15 cellular contexts compared by ENCODE assay signal in the genomic region with DNA sequence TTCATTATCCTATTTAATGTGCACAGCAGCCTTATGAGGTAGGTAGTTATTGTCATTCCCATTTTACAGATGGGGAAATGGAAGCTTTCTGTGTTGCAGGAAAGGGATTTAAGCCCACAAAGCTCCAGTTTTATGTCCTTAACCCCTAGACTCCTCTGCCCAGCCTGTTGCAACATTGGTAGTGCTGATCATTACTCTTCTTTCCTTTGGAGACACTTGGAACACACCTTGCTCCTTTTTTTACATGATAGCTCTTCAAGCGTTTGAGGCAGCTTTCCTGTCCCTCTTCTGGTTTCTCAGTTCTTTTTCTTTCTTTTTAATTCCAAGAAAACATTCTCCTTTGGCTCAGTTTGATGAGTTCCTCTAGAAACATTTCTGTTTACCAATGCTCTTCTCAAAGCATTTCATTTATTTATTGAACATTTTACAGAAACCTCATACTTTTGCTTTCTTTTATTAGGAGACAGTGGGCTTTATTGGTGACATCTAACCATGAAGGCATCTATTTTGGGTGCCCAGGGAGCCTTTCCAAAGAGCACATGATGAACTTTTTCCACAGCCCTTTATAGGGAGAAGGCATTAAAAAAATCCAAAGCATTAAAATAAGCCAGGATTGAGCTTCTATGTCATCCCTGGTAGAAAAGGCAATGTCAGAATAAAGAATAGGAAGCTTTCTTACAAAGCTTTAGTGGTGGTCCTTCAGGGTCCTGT.
"Had no signal": no experiment of that assay in that cellular context is flagged by ENCODE, and none has a peak within 500 bp of the region (broad histone marks: within the 10 kb centered on the region; RNA-seq: fewer than 3 reads in every experiment).

No MANE protein-coding gene starts in this region.

- DNase-seq: activated CD4-positive, alpha-beta T cell treated with anti-CD3 and anti-CD28 coated beads, Interleukin-2, amount 50 U/mL, for 4 hours; activated CD8-positive, alpha-beta memory T cell treated with anti-CD3 and anti-CD28 coated beads, Interleukin-2, amount 10 ng/mL, durations not matched to agents 7 days and 5 days; activated effector memory CD4-positive, alpha-beta T cell treated with Interleukin-2 at 50 U/mL for 16 hours; activated T-cell treated with anti-CD3 and anti-CD28 coated beads, Interleukin-2, amount 50 U/mL, for 24 hours; amniotic stem cell; brain microvascular endothelial cell; cerebellar nuclear complex; dermis blood vessel endothelial cell; glutamatergic neuron; kidney; small intestine; thyroid gland had no signal

- H3K9me3 ChIP-seq: right atrium auricular region, thyroid gland had no signal

- H3K27ac ChIP-seq: brain microvascular endothelial cell, right atrium auricular region, thyroid gland had no signal

- ATAC-seq: activated CD4-positive, CD25-positive, alpha-beta regulatory T cell treated with anti-CD3 and anti-CD28 coated beads, Interleukin-2, amount 50 U/mL, for 24 hours; activated CD8-positive, alpha-beta memory T cell treated with anti-CD3 and anti-CD28 coated beads, Interleukin-2, amount 10 ng/mL, durations not matched to agents 7 days and 5 days; activated naive CD4-positive, alpha-beta T cell treated with anti-CD3 and anti-CD28 coated beads, Interleukin-2, amount 50 U/mL, for 72 hours had no signal

- H3K36me3 ChIP-seq: brain microvascular endothelial cell, right atrium auricular region, thyroid gland had no signal

- H3K4me3 ChIP-seq: right atrium auricular region, thyroid gland had no signal

- FAIRE-seq: kidney, small intestine had no signal

- H3K27me3 ChIP-seq: brain microvascular endothelial cell, right atrium auricular region, thyroid gland had no signal
